In the genomic region with DNA sequence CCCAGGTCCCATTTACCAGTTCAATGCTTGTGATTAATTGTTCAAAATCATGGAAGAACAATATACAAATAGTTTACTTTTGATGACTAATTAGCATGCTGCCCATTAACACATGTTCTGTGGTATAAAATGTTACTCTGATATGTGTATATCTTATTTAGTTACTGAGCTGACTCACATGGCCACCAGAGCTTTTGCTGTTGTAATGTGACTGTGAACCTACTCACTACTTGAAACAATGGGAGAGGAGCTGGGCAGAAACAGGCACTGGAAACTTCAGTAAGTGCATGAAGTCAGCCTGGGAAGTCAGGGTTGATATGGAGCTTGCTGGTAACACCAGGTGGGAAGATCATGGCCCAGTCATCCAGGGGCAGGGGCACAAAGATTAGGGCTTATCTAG, we compare ENCODE assay signal across 26 cellular contexts.
"Had no signal": no experiment of that assay in that cellular context is flagged by ENCODE, and none has a peak within 500 bp of the region (broad histone marks: within the 10 kb centered on the region; RNA-seq: fewer than 3 reads in every experiment).

No MANE protein-coding gene starts in this region.

- H3K4me3 ChIP-seq: ascending aorta, esophagus squamous epithelium, gastroesophageal sphincter, heart left ventricle, left ventricle myocardium inferior, mucosa of descending colon, ovary, psoas muscle, right lobe of liver, tibial nerve had no signal

- H3K9me3 ChIP-seq: ascending aorta, esophagus squamous epithelium, gastroesophageal sphincter, heart left ventricle, left ventricle myocardium inferior, mucosa of descending colon, ovary, psoas muscle, right lobe of liver, tibial nerve had no signal

- H3K36me3 ChIP-seq: ascending aorta, esophagus squamous epithelium, gastroesophageal sphincter, heart left ventricle, left ventricle myocardium inferior, ovary, right lobe of liver, tibial nerve had no signal

- H3K4me1 Mint-ChIP-seq: activated CD4-positive, alpha-beta T cell treated with anti-CD3 and anti-CD28 coated beads, Interleukin-2, amount 10 ng/mL, durations not matched to agents 24 days and 14 days; memory B cell; naive thymus-derived CD8-positive, alpha-beta T cell had no signal

- ATAC-seq: activated CD8-positive, alpha-beta T cell treated with anti-CD3 and anti-CD28 coated beads for 36 hours; gastroesophageal sphincter; heart left ventricle; mucosa of descending colon; naive thymus-derived CD8-positive, alpha-beta T cell; psoas muscle; right lobe of liver had no signal

- H3K27me3 ChIP-seq: ascending aorta, esophagus squamous epithelium, gastroesophageal sphincter, heart left ventricle, ovary, right lobe of liver, tibial nerve had no signal

- H3K27ac Mint-ChIP-seq: activated CD4-positive, alpha-beta T cell treated with anti-CD3 and anti-CD28 coated beads, Interleukin-2, amount 10 ng/mL, durations not matched to agents 24 days and 14 days; activated CD8-positive, alpha-beta T cell treated with anti-CD3 and anti-CD28 coated beads for 36 hours; activated naive CD4-positive, alpha-beta T cell treated with anti-CD3 and anti-CD28 coated beads for 36 hours; dendritic cell treated with granulocyte-macrophage colony-stimulating factor and Interleukin-4, amounts not matched to agents 40 ng/mL and 50 ng/mL, for 4 days; memory B cell; naive thymus-derived CD8-positive, alpha-beta T cell; stimulated activated naive CD8-positive, alpha-beta T cell treated with anti-CD3 and anti-CD28 coated beads, Interleukin-15, Interleukin-2, amounts not matched to agents 100 ng/mL and 50 ng/mL, for 24 hours had no signal

- FAIRE-seq: small intestine, urothelium cell line had no signal

- H3K4me3 Mint-ChIP-seq: activated CD4-positive, alpha-beta T cell treated with anti-CD3 and anti-CD28 coated beads, Interleukin-2, amount 10 ng/mL, durations not matched to agents 24 days and 14 days; activated CD8-positive, alpha-beta T cell treated with anti-CD3 and anti-CD28 coated beads for 36 hours; activated naive CD4-positive, alpha-beta T cell treated with anti-CD3 and anti-CD28 coated beads for 36 hours; dendritic cell treated with granulocyte-macrophage colony-stimulating factor and Interleukin-4, amounts not matched to agents 40 ng/mL and 50 ng/mL, for 4 days; memory B cell; naive thymus-derived CD8-positive, alpha-beta T cell; stimulated activated naive CD8-positive, alpha-beta T cell treated with anti-CD3 and anti-CD28 coated beads, Interleukin-15, Interleukin-2, amounts not matched to agents 100 ng/mL and 50 ng/mL, for 24 hours had no signal

- H3K9me3 Mint-ChIP-seq: activated CD4-positive, alpha-beta T cell treated with anti-CD3 and anti-CD28 coated beads, Interleukin-2, amount 10 ng/mL, durations not matched to agents 24 days and 14 days; activated CD8-positive, alpha-beta T cell treated with anti-CD3 and anti-CD28 coated beads for 36 hours; activated naive CD4-positive, alpha-beta T cell treated with anti-CD3 and anti-CD28 coated beads for 36 hours; stimulated activated naive CD8-positive, alpha-beta T cell treated with anti-CD3 and anti-CD28 coated beads, Interleukin-15, Interleukin-2, amounts not matched to agents 100 ng/mL and 50 ng/mL, for 24 hours had no signal

- DNase-seq: activated CD4-positive, alpha-beta T cell treated with anti-CD3 and anti-CD28 coated beads, Interleukin-2, amount 10 ng/mL, durations not matched to agents 24 days and 14 days; activated CD4-positive, CD25-positive, alpha-beta regulatory T cell; activated CD8-positive, alpha-beta T cell treated with anti-CD3 and anti-CD28 coated beads for 36 hours; activated naive CD4-positive, alpha-beta T cell treated with anti-CD3 and anti-CD28 coated beads for 36 hours; activated T-cell treated with anti-CD3 and anti-CD28 coated beads, Interleukin-2, amount 50 U/mL, for 1 hour; effector CD8-positive, alpha-beta T cell; esophagus squamous epithelium; heart left ventricle; left ventricle myocardium inferior; mucosa of descending colon; naive thymus-derived CD8-positive, alpha-beta T cell; ovary; psoas muscle; right lobe of liver; small intestine; stimulated activated CD4-positive, alpha-beta T cell treated with anti-CD3 and anti-CD28 coated beads, Interleukin-15, amount 100 ng/mL, for 24 hours; stimulated activated CD4-positive, alpha-beta T cell treated with anti-CD3 and anti-CD28 coated beads, Interleukin-2, amount 100 ng/mL, for 48 hours; T-helper 1 cell; T-helper 9 cell had no signal

- H3K27me3 Mint-ChIP-seq: activated CD4-positive, alpha-beta T cell treated with anti-CD3 and anti-CD28 coated beads, Interleukin-2, amount 10 ng/mL, durations not matched to agents 24 days and 14 days; dendritic cell treated with granulocyte-macrophage colony-stimulating factor and Interleukin-4, amounts not matched to agents 40 ng/mL and 50 ng/mL, for 4 days; stimulated activated naive CD8-positive, alpha-beta T cell treated with anti-CD3 and anti-CD28 coated beads, Interleukin-15, Interleukin-2, amounts not matched to agents 100 ng/mL and 50 ng/mL, for 24 hours had no signal

- H3K4me1 ChIP-seq: ascending aorta, esophagus squamous epithelium, gastroesophageal sphincter, heart left ventricle, left ventricle myocardium inferior, psoas muscle, right lobe of liver, tibial nerve had no signal

- H3K27ac ChIP-seq: ascending aorta, esophagus squamous epithelium, gastroesophageal sphincter, heart left ventricle, left ventricle myocardium inferior, ovary, psoas muscle, right lobe of liver, tibial nerve had no signal
